Comparison of ENCODE assay signal across 14 cellular contexts in the genomic region with DNA sequence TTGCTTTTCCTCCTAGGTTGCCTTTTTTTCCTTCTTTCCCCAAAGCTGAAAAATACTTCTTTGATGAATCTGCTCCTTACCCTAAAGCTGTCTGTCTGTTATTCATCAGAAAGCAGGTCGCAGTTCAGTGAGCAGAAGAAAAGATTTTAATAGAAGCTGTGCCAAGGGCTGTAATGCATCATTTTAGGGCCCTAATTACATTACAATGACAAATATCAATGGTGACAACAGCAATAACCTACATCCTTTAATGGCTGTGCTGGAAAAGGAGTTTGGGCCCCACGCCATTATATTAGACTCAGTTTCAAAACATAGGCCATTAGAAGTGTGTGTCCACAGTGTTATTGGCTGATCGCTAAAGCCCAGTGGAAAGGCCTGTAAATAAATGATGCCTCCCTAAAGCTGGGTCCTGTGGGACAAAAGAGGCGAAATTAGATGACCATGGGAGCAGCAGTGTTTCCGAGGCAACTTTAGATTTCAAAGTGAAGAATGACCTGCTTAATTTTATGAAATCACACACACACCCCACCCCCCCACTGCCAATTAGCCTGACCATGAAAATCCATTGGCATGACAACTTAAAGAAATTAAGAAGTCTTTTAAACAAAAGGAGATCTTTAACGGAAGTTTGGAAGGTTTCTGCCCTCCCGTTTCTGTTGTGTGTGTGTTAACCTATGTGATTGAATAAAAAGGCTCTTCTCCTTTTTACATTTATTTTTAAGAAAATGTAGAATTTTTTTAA. TPM values are rescaled to one million over a fixed set of nuclear protein-coding genes. Genes with fewer than 3 reads are reported as not detected.
DNase-seq lines count a peak whose midpoint lies in the region; ATAC-seq and TF ChIP-seq lines count a peak whose summit lies in the region.
"Had no signal": no experiment of that assay in that cellular context is flagged by ENCODE, and none has a peak within 500 bp of the region (broad histone marks: within the 10 kb centered on the region; RNA-seq: fewer than 3 reads in every experiment).

No MANE protein-coding gene starts in this region.

- TF ChIP-seq CTCF in chondrocyte (IDR thresholded peaks at IDR 0.05) (no peak), neural progenitor cell (IDR thresholded peaks at IDR 0.05) (no peak)

- H3K36me3 Mint-ChIP-seq in chondrocyte (ENCODE audit: low read depth) = peaks cover 11% of the 10 kb centered on the region
- H3K36me3 Mint-ChIP-seq in neural progenitor cell = peaks cover 33% of the 10 kb centered on the region
- H3K36me3 Mint-ChIP-seq in natural killer cell treated with Interleukin-12 subunit alpha and Interleukin-12 subunit beta and Interleukin-15 and Interleukin-18, amount 100 ng/mL, for 72 hours = peaks cover 8% of the 10 kb centered on the region

- H4K20me1 ChIP-seq in neural progenitor cell (ENCODE audit: low read depth) = peaks cover 73% of the 10 kb centered on the region

- peaks cover 61% of the 10 kb centered on the region for H3K4me1 Mint-ChIP-seq in chondrocyte (ENCODE audit: low read depth)
- peaks cover 69% of the 10 kb centered on the region for H3K4me1 Mint-ChIP-seq in neural progenitor cell
- H3K4me1 Mint-ChIP-seq in natural killer cell treated with Interleukin-12 subunit alpha and Interleukin-12 subunit beta and Interleukin-15 and Interleukin-18, amount 100 ng/mL, for 72 hours (ENCODE audit: low read depth in 2 of 2) = peaks cover 48 to 50% of the 10 kb centered on the region in 2 donors

- H3K79me2 ChIP-seq in neural progenitor cell (ENCODE audit: low read depth) = peaks cover 90% of the 10 kb centered on the region

- H3K9ac ChIP-seq in neural progenitor cell = no peak overlapping the region

- H3K36me3 ChIP-seq in neural progenitor cell = peaks cover 7% of the 10 kb centered on the region

- H2AFZ ChIP-seq in neural progenitor cell (replicated peaks) = no peak overlapping the region

- no peaks in the 10 kb centered on the region for H3K27me3 Mint-ChIP-seq in chondrocyte (ENCODE audit: low read depth)
- H3K27me3 Mint-ChIP-seq in neural progenitor cell (ENCODE audit: insufficient read depth, low read depth) = peaks cover 2% of the 10 kb centered on the region
- H3K27me3 Mint-ChIP-seq in natural killer cell treated with Interleukin-12 subunit alpha and Interleukin-12 subunit beta and Interleukin-15 and Interleukin-18, amount 100 ng/mL, for 72 hours = no peaks in the 10 kb centered on the region
- H3K27me3 Mint-ChIP-seq: activated CD4-positive, alpha-beta memory T cell treated with anti-CD3 and anti-CD28 coated beads, Interleukin-2, amount 10 ng/mL, durations not matched to agents 7 days and 5 days had no signal

- no peak for ATAC-seq in natural killer cell treated with Interleukin-12 subunit alpha and Interleukin-12 subunit beta and Interleukin-15 and Interleukin-18, amount 100 ng/mL, for 72 hours

- H3K9me3 Mint-ChIP-seq in chondrocyte (ENCODE audit: low read depth) = peaks cover 9% of the 10 kb centered on the region
- peaks cover 18% of the 10 kb centered on the region for H3K9me3 Mint-ChIP-seq in neural progenitor cell
- peaks cover 6% of the 10 kb centered on the region for H3K9me3 Mint-ChIP-seq in natural killer cell treated with Interleukin-12 subunit alpha and Interleukin-12 subunit beta and Interleukin-15 and Interleukin-18, amount 100 ng/mL, for 72 hours
- H3K9me3 Mint-ChIP-seq: immature natural killer cell had no signal

- peak; percentile 37 for DNase-seq in CD1c-positive myeloid dendritic cell (ENCODE audit: extremely low spot score)
- DNase-seq in NCI-H1092 treated with DMSO at 0.1 percent for 48 hours (lab: John Stamatoyannopoulos, UW) = peak; percentile 54
- no peak for DNase-seq in chondrocyte (ENCODE audit: low spot score)
- peak; percentile 58 for DNase-seq in neural progenitor cell (ENCODE audit: low spot score)
- DNase-seq in NCI-H524 treated with DMSO at 0.1 percent for 48 hours (lab: John Stamatoyannopoulos, UW) = no peak
- no peak for DNase-seq in natural killer cell treated with Interleukin-12 subunit alpha and Interleukin-12 subunit beta and Interleukin-15 and Interleukin-18, amount 100 ng/mL, for 72 hours (ENCODE audit: low spot score)
- DNase-seq in NCI-H510A (lab: John Stamatoyannopoulos, UW) = no peak
- DNase-seq in dermis blood vessel endothelial cell = no peak
- DNase-seq: activated CD4-positive, alpha-beta memory T cell treated with anti-CD3 and anti-CD28 coated beads, Interleukin-2, amount 10 ng/mL, durations not matched to agents 7 days and 5 days; immature natural killer cell; NCI-H526; occipital lobe; stimulated activated CD4-positive, alpha-beta T cell treated with anti-CD3 and anti-CD28 coated beads, Interleukin-2, amount 100 ng/mL, for 48 hours had no signal

- no peaks in the 10 kb centered on the region for H3K9me3 ChIP-seq in neural progenitor cell (ENCODE audit: low read depth)

- peak overlapping the region; percentile 81 for H3K27ac Mint-ChIP-seq in chondrocyte (ENCODE audit: unreplicated experiment)
- peak overlapping the region; percentile 99 for H3K27ac Mint-ChIP-seq in neural progenitor cell
- no peak overlapping the region for H3K27ac Mint-ChIP-seq in natural killer cell treated with Interleukin-12 subunit alpha and Interleukin-12 subunit beta and Interleukin-15 and Interleukin-18, amount 100 ng/mL, for 72 hours
- H3K27ac Mint-ChIP-seq: activated CD4-positive, alpha-beta memory T cell treated with anti-CD3 and anti-CD28 coated beads, Interleukin-2, amount 10 ng/mL, durations not matched to agents 7 days and 5 days had no signal

- no peak overlapping the region for H3K4me3 Mint-ChIP-seq in chondrocyte (ENCODE audit: unreplicated experiment)
- peak overlapping the region; percentile 70 for H3K4me3 Mint-ChIP-seq in neural progenitor cell
- H3K4me3 Mint-ChIP-seq in natural killer cell treated with Interleukin-12 subunit alpha and Interleukin-12 subunit beta and Interleukin-15 and Interleukin-18, amount 100 ng/mL, for 72 hours = no peak overlapping the region
- H3K4me3 Mint-ChIP-seq: activated CD4-positive, alpha-beta memory T cell treated with anti-CD3 and anti-CD28 coated beads, Interleukin-2, amount 10 ng/mL, durations not matched to agents 7 days and 5 days; immature natural killer cell had no signal

- H3K4me2 ChIP-seq in neural progenitor cell = peak overlapping the region; percentile 72

- H3K4me3 ChIP-seq in neural progenitor cell = peak overlapping the region; percentile 20
- H3K4me3 ChIP-seq: K562 had no signal

- peaks cover 57% of the 10 kb centered on the region for H3F3A ChIP-seq in neural progenitor cell (ENCODE audit: low read depth)

- H3K27me3 ChIP-seq in neural progenitor cell = no peaks in the 10 kb centered on the region

- H3K4me1 ChIP-seq in neural progenitor cell = peaks cover 71% of the 10 kb centered on the region

- peak overlapping the region; percentile 99 for H3K27ac ChIP-seq in neural progenitor cell

RNA-seq across cellular contexts. Expression of gene TLE4, which starts 38.4 kb away (rescaled TPM):
- total RNA-seq in chondrocyte (62.3 to 82.5 TPM (median 66.0 TPM) in 3 replicates), neural progenitor cell (ENCODE audit: low replicate concordance) (236 and 265 TPM in 2 replicates), dermis blood vessel endothelial cell (23.7 and 25.5 TPM in 2 replicates)
- 10 to 100 TPM; 50.9 to 73.6 TPM for total RNA-seq in natural killer cell treated with Interleukin-12 subunit alpha and Interleukin-12 subunit beta and Interleukin-15 and Interleukin-18, amount 100 ng/mL, for 72 hours

Comparison
In these comparisons a context has a peak if more than half of its experiments do, and no peak if none do; other contexts are left out.
1. DNase-seq: peak in CD1c-positive myeloid dendritic cell (single experiment), NCI-H1092 treated with DMSO at 0.1 percent for 48 hours (single experiment) and neural progenitor cell (single experiment); none in chondrocyte (single experiment), NCI-H524 treated with DMSO at 0.1 percent for 48 hours (single experiment), natural killer cell treated with Interleukin-12 subunit alpha and Interleukin-12 subunit beta and Interleukin-15 and Interleukin-18, amount 100 ng/mL, for 72 hours (single experiment), NCI-H510A (single experiment) and dermis blood vessel endothelial cell (single experiment).
2. H3K27ac Mint-ChIP-seq: peak in chondrocyte (single experiment) and neural progenitor cell (single experiment); none in natural killer cell treated with Interleukin-12 subunit alpha and Interleukin-12 subunit beta and Interleukin-15 and Interleukin-18, amount 100 ng/mL, for 72 hours (0 of 2).